ENCODE assay signal across 1 cellular context in genomic region chr20:62476074-62476838, GRCh38.
TF ChIP-seq lines count a peak whose summit lies in the region.

No MANE protein-coding gene starts in this region.

TF ChIP-seq in H1, 55 proteins besides CTCF, POLR2A, EP300 and RAD21 (continued from another document):
- TF ChIP-seq SUZ12 (IDR thresholded peaks at IDR 0.05; ENCODE audit: low read length) (peak; percentile 80), ATF3 (IDR thresholded peaks at IDR 0.05; ENCODE audit: insufficient read depth, low read depth, low read length) (no peak), BCL11A (IDR thresholded peaks at IDR 0.05; ENCODE audit: low read depth in 2 of 2, low read length in 2 of 2) (no peak), SIN3A (conservative IDR thresholded peaks at IDR 0.05 in 1 of 2, IDR thresholded peaks at IDR 0.05 in 1 of 2; ENCODE audit: low read depth in 1 of 2, low read length in 2 of 2) (no peak), NRF1 (IDR thresholded peaks at IDR 0.05; ENCODE audit: low read depth, low read length) (no peak), FOSL1 (IDR thresholded peaks at IDR 0.05; ENCODE audit: insufficient read depth, low read depth, low read length) (no peak), USF2 (IDR thresholded peaks at IDR 0.05; ENCODE audit: low read length) (peak; percentile 52; the same call in 1 of the 2 replicates), SP1 (IDR thresholded peaks at IDR 0.05; ENCODE audit: low read depth, low read length) (no peak), GTF2F1 (IDR thresholded peaks at IDR 0.05; ENCODE audit: borderline replicate concordance, low read depth, low read length) (no peak), SRF (IDR thresholded peaks at IDR 0.05; ENCODE audit: low read depth, low read length) (no peak), POLR2AphosphoS5 (IDR thresholded peaks at IDR 0.05; ENCODE audit: low read depth, low read length) (no peak), ASH2L (IDR thresholded peaks at IDR 0.05; ENCODE audit: low read length) (no peak), RNF2 (IDR thresholded peaks at IDR 0.05; ENCODE audit: borderline replicate concordance, low read depth, low read length, missing control alignments, poor library complexity, severe bottlenecking) (peak; percentile 92), PHF8 (conservative IDR thresholded peaks at IDR 0.05; ENCODE audit: low read depth, low read length) (no peak), CTBP2 (IDR thresholded peaks at IDR 0.05; ENCODE audit: borderline replicate concordance, insufficient read depth, insufficient read length, low read length) (no peak), CREB1 (IDR thresholded peaks at IDR 0.05) (no peak), CHD1 (IDR thresholded peaks at IDR 0.05; ENCODE audit: low read depth, low read length) (no peak), TBP (IDR thresholded peaks at IDR 0.05; ENCODE audit: low read depth, low read length) (no peak), YY1 (IDR thresholded peaks at IDR 0.05; ENCODE audit: low read depth, low read length) (no peak), GABPA (IDR thresholded peaks at IDR 0.05; ENCODE audit: borderline replicate concordance, insufficient read depth, low read length) (no peak), RFX5 (IDR thresholded peaks at IDR 0.05; ENCODE audit: borderline replicate concordance, low read depth, low read length) (no peak), HDAC2 (IDR thresholded peaks at IDR 0.05; ENCODE audit: borderline replicate concordance in 1 of 2, low read depth in 2 of 2, low read length in 2 of 2) (no peak), TCF12 (IDR thresholded peaks at IDR 0.05; ENCODE audit: low read depth, low read length) (no peak), BRCA1 (IDR thresholded peaks at IDR 0.05; ENCODE audit: low read depth, low read length) (no peak), EZH2 (IDR thresholded peaks at IDR 0.05; ENCODE audit: low read depth, low read length, severe bottlenecking) (peak; percentile 80), POU5F1 (IDR thresholded peaks at IDR 0.05; ENCODE audit: low read depth, low read length) (no peak), TEAD4 (IDR thresholded peaks at IDR 0.05; ENCODE audit: low read depth, low read length) (no peak), SP4 (IDR thresholded peaks at IDR 0.05; ENCODE audit: low read length) (no peak)
- TF ChIP-seq, protein P1, sequence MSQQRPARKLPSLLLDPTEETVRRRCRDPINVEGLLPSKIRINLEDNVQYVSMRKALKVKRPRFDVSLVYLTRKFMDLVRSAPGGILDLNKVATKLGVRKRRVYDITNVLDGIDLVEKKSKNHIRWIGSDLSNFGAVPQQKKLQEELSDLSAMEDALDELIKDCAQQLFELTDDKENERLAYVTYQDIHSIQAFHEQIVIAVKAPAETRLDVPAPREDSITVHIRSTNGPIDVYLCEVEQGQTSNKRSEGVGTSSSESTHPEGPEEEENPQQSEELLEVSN (IDR thresholded peaks at IDR 0.05): no peak; the same call in 1 of the 2 replicates
